Comparison of ENCODE assay signal across 33 cellular contexts in genomic region chr2:40740419-40740818, GRCh38.
DNase-seq lines count a peak whose midpoint lies in the region; ATAC-seq, FAIRE-seq and TF ChIP-seq lines count a peak whose summit lies in the region.
"Had no signal": no experiment of that assay in that cellular context is flagged by ENCODE, and none has a peak within 500 bp of the region (broad histone marks: within the 10 kb centered on the region; RNA-seq: fewer than 3 reads in every experiment).

No MANE protein-coding gene starts in this region.

- no peaks in the 10 kb centered on the region for H3K9me2 ChIP-seq in hepatocyte (replicated peaks; ENCODE audit: insufficient read depth)

- WGBS in hepatocyte (ENCODE audit: low lambda C conversion rate, missing lambda C conversion rate): 89% methylated on average over 1 of the region's 1 CpG

- TF ChIP-seq CTCF in cardiac fibroblast (IDR thresholded peaks at IDR 0.05; ENCODE audit: low read depth, low read length) (no peak), parathyroid adenoma (IDR thresholded peaks at IDR 0.05) (no peak), hepatocyte (IDR thresholded peaks at IDR 0.05; ENCODE audit: poor library complexity) (no peak)

- H3K4me2 ChIP-seq in parathyroid adenoma (ENCODE audit: low read length) (peak overlapping the region; percentile 2), hepatocyte (no peak overlapping the region)
- H3K4me2 ChIP-seq: GM23338 had no signal

- no peaks in the 10 kb centered on the region for H3K79me2 ChIP-seq in parathyroid adenoma
- no peaks in the 10 kb centered on the region for H3K79me2 ChIP-seq in hepatocyte

- H3K36me3 ChIP-seq in parathyroid adenoma (ENCODE audit: control insufficient read depth, insufficient read depth, low read length) (no peaks in the 10 kb centered on the region), hepatocyte (replicated peaks; ENCODE audit: insufficient read depth, low read depth) (no peaks in the 10 kb centered on the region)
- H3K36me3 ChIP-seq: esophagus muscularis mucosa, heart right ventricle, transverse colon had no signal

- H3K9ac ChIP-seq in parathyroid adenoma: no peak overlapping the region

- H2AFZ ChIP-seq in parathyroid adenoma (no peak overlapping the region), hepatocyte (no peak overlapping the region)
- H2AFZ ChIP-seq: GM23338 had no signal

- no peaks in the 10 kb centered on the region for H3K9me3 ChIP-seq in parathyroid adenoma (ENCODE audit: control insufficient read depth, low read length)
- no peaks in the 10 kb centered on the region for H3K9me3 ChIP-seq in hepatocyte (ENCODE audit: low read depth)
- H3K9me3 ChIP-seq: Caco-2, esophagus muscularis mucosa, heart right ventricle, transverse colon had no signal

- no peaks in the 10 kb centered on the region for H4K20me1 ChIP-seq in hepatocyte (ENCODE audit: insufficient read depth, poor library complexity, severe bottlenecking)

- H3K27me3 ChIP-seq in parathyroid adenoma (ENCODE audit: control insufficient read depth, insufficient read depth, low read length): no peaks in the 10 kb centered on the region
- no peaks in the 10 kb centered on the region for H3K27me3 ChIP-seq in hepatocyte
- H3K27me3 ChIP-seq: esophagus muscularis mucosa, heart right ventricle, transverse colon had no signal

- peaks cover 4% of the 10 kb centered on the region for H3K4me1 ChIP-seq in parathyroid adenoma
- no peaks in the 10 kb centered on the region for H3K4me1 ChIP-seq in hepatocyte (ENCODE audit: insufficient read depth)
- H3K4me1 ChIP-seq: Caco-2, esophagus muscularis mucosa, heart right ventricle, transverse colon had no signal

- DNase-seq in DMS 273 (lab: John Stamatoyannopoulos, UW; ENCODE audit: unreplicated experiment) (peak; percentile 4), DMS 273 treated with DMSO at 0.1 percent for 48 hours (lab: John Stamatoyannopoulos, UW) (no peak), OCI-M1 (lab: John Stamatoyannopoulos, UW) (peak; percentile 72), cardiac fibroblast (ENCODE audit: low read depth in 2 of 2) (peak; percentile 32 to 37), GM19239 (ENCODE audit: insufficient read length, low spot score) (no peak), hepatocyte (ENCODE audit: low spot score) (no peak)
- DNase-seq: activated CD4-positive, alpha-beta T cell treated with anti-CD3 and anti-CD28 coated beads for 4 hours; activated CD8-positive, alpha-beta T cell treated with anti-CD3 and anti-CD28 coated beads, Interleukin-2, amount 10 ng/mL, durations not matched to agents 7 days and 5 days; activated naive CD4-positive, alpha-beta T cell treated with anti-CD3 and anti-CD28 coated beads, Interleukin-2, amount 50 U/mL, for 16 hours; aorta; C1 segment of cervical spinal cord; Caco-2; caudate nucleus; DND-41; effector memory CD8-positive, alpha-beta T cell; GF-D8; heart right ventricle; midbrain; NCI-H1105 treated with DMSO at 0.1 percent for 48 hours; NCI-H187 treated with DMSO at 0.1 percent for 48 hours; NCI-H524 treated with DMSO at 0.1 percent for 48 hours; NK-92 treated with Interleukin-12 subunit alpha and Interleukin-12 subunit beta, amount 100 ng/mL, for 24 hours; PC-3; stimulated activated CD4-positive, alpha-beta T cell treated with anti-CD3 and anti-CD28 coated beads, Interleukin-15, amount 100 ng/mL, for 24 hours; stimulated activated CD4-positive, alpha-beta T cell treated with anti-CD3 and anti-CD28 coated beads, Interleukin-4, amount 100 ng/mL, for 4 hours; transverse colon had no signal

- no peak overlapping the region for H3K4me3 ChIP-seq in cardiac fibroblast (replicated peaks in 1 of 2; ENCODE audit: low read depth in 2 of 2, low read length in 2 of 2)
- no peak overlapping the region for H3K4me3 ChIP-seq in parathyroid adenoma (ENCODE audit: low read depth, low read length)
- H3K4me3 ChIP-seq in hepatocyte: no peak overlapping the region
- H3K4me3 ChIP-seq: esophagus muscularis mucosa, GM23338, heart right ventricle, transverse colon had no signal

- FAIRE-seq in GM19239 (lab: Jason Lieb, UNC): no peak
- FAIRE-seq: frontal cortex had no signal

- H3K27ac ChIP-seq in parathyroid adenoma (no peak overlapping the region), hepatocyte (no peak overlapping the region)
- H3K27ac ChIP-seq: 22Rv1, esophagus muscularis mucosa, heart right ventricle, transverse colon had no signal

- ATAC-seq in GM18502 (IDR thresholded peaks at IDR 0.05; ENCODE audit: poor library complexity, unreplicated experiment): no peak
- ATAC-seq: activated CD8-positive, alpha-beta T cell treated with anti-CD3 and anti-CD28 coated beads, Interleukin-2, amount 10 ng/mL, durations not matched to agents 7 days and 5 days; activated T-helper 17 cell treated with anti-CD3 and anti-CD28 coated beads, Interleukin-2, amount 50 U/mL, for 72 hours; effector memory CD8-positive, alpha-beta T cell; GM23338; heart right ventricle; PC-3 had no signal

Comparison
In these comparisons a context has a peak if more than half of its experiments do, and no peak if none do; other contexts are left out.
1. DNase-seq: peak in DMS 273 (single experiment), OCI-M1 (single experiment) and cardiac fibroblast (2 of 2); none in DMS 273 treated with DMSO at 0.1 percent for 48 hours (single experiment), GM19239 (single experiment) and hepatocyte (single experiment).